In genomic region chr20:38875170-38875993, GRCh38 we compare ENCODE assay signal across 8 cellular contexts. TPM values are rescaled to one million over a fixed set of nuclear protein-coding genes. Genes with fewer than 3 reads are reported as not detected.
DNase-seq lines count a peak whose midpoint lies in the region; ATAC-seq and TF ChIP-seq lines count a peak whose summit lies in the region.

No MANE protein-coding gene starts in this region.

- POLR2A ChIA-PET in RWPE1 (lab: Yijun Ruan, JAX; ENCODE audit: low non-redundant PET): interaction anchor here (0.7 kb wide), 1 partner anchor 92 kb away, joined by 3 read pairs; no protein-coding TSS in a partner anchor

- no peak for TF ChIP-seq CTCF in RWPE1 (conservative IDR thresholded peaks at IDR 0.05; ENCODE audit: low read depth)

- CTCF ChIA-PET in RWPE1 (lab: Yijun Ruan, JAX): interaction anchor here (0.5 to 0.7 kb wide), 3 partner anchors 16 to 768 kb away, joined by 3 to 4 read pairs (median 3); no protein-coding TSS in a partner anchor

- DNase-seq in NK-92 treated with Interleukin-12 subunit alpha and Interleukin-12 subunit beta, amount 100 ng/mL, for 24 hours (lab: John Stamatoyannopoulos, UW): peak; percentile 91
- no peak for DNase-seq in NK-92 (lab: John Stamatoyannopoulos, UW; ENCODE audit: unreplicated experiment)
- DNase-seq in T-helper 2 cell: peak in 3 of 5 experiments; percentile 53 to 94 (median 89)
- DNase-seq in dermis microvascular lymphatic vessel endothelial cell (ENCODE audit: low read depth in 2 of 2): peak; percentile 91 to 94
- peak in 2 of 3 donors; percentile 47 to 51 for DNase-seq in stimulated activated CD4-positive, alpha-beta T cell treated with anti-CD3 and anti-CD28 coated beads, TNF-alpha, amount 100 ng/mL, for 1 hour (ENCODE audit: low read depth in 3 of 3, low spot score in 1 of 3)
- DNase-seq in NCI-H510A (lab: John Stamatoyannopoulos, UW): no peak
- no peak for DNase-seq in RWPE1 (ENCODE audit: low spot score)

- H3K27ac ChIP-seq in RWPE1: no peak overlapping the region

- peak; percentile 40 for ATAC-seq in HG03064 (IDR thresholded peaks at IDR 0.05; ENCODE audit: low read depth, unreplicated experiment)

RNA-seq across cellular contexts. Expression of gene FAM83D, which starts 50.8 kb away (rescaled TPM):
- 22.3 and 22.6 TPM in 2 replicates for total RNA-seq in dermis microvascular lymphatic vessel endothelial cell

Comparison
In these comparisons a context has a peak if more than half of its experiments do, and no peak if none do; other contexts are left out.
1. DNase-seq: peak in NK-92 treated with Interleukin-12 subunit alpha and Interleukin-12 subunit beta, amount 100 ng/mL, for 24 hours (single experiment), T-helper 2 cell (3 of 5), dermis microvascular lymphatic vessel endothelial cell (2 of 2) and stimulated activated CD4-positive, alpha-beta T cell treated with anti-CD3 and anti-CD28 coated beads, TNF-alpha, amount 100 ng/mL, for 1 hour (2 of 3); none in NK-92 (single experiment), NCI-H510A (single experiment) and RWPE1 (single experiment).